12 cellular contexts compared by ENCODE assay signal in genomic region chr3:184687363-184688049, GRCh38. TPM values are rescaled to one million over a fixed set of nuclear protein-coding genes. Genes with fewer than 3 reads are reported as not detected.
DNase-seq lines count a peak whose midpoint lies in the region; ATAC-seq and TF ChIP-seq lines count a peak whose summit lies in the region.
"Had no signal": no experiment of that assay in that cellular context is flagged by ENCODE, and none has a peak within 500 bp of the region (broad histone marks: within the 10 kb centered on the region; RNA-seq: fewer than 3 reads in every experiment).

No MANE protein-coding gene starts in this region.

- H3K27me3 Mint-ChIP-seq in activated naive CD8-positive, alpha-beta T cell treated with anti-CD3 and anti-CD28 coated beads, Interleukin-2, amount 50 U/mL, for 24 hours: peaks cover 5% of the 10 kb centered on the region
- H3K27me3 Mint-ChIP-seq in activated naive CD8-positive, alpha-beta T cell treated with anti-CD3 and anti-CD28 coated beads for 36 hours: no peaks in the 10 kb centered on the region
- H3K27me3 Mint-ChIP-seq in nephron (ENCODE audit: low read depth): no peaks in the 10 kb centered on the region

- no peak overlapping the region for H3K4me3 Mint-ChIP-seq in activated naive CD8-positive, alpha-beta T cell treated with anti-CD3 and anti-CD28 coated beads, Interleukin-2, amount 50 U/mL, for 24 hours
- H3K4me3 Mint-ChIP-seq in activated naive CD8-positive, alpha-beta T cell treated with anti-CD3 and anti-CD28 coated beads for 36 hours: no peak overlapping the region
- H3K4me3 Mint-ChIP-seq in nephron: peak overlapping the region in 1 of 3 experiments; percentile 63

- H3K4me3 ChIP-seq in aorta (ENCODE audit: low read length in 2 of 2): no peak overlapping the region

- no peaks in the 10 kb centered on the region for H3K27me3 ChIP-seq in aorta (ENCODE audit: control insufficient read depth in 1 of 2, insufficient read depth in 2 of 2, low read length in 1 of 2)

- H3K36me3 Mint-ChIP-seq in activated naive CD8-positive, alpha-beta T cell treated with anti-CD3 and anti-CD28 coated beads, Interleukin-2, amount 50 U/mL, for 24 hours (ENCODE audit: low read depth): no peaks in the 10 kb centered on the region
- H3K36me3 Mint-ChIP-seq in activated naive CD8-positive, alpha-beta T cell treated with anti-CD3 and anti-CD28 coated beads for 36 hours: no peaks in the 10 kb centered on the region
- H3K36me3 Mint-ChIP-seq in nephron (ENCODE audit: low read depth): no peaks in the 10 kb centered on the region
- H3K36me3 Mint-ChIP-seq: activated naive CD4-positive, alpha-beta T cell treated with anti-CD3 and anti-CD28 coated beads, Interleukin-2, amount 50 U/mL, for 72 hours had no signal

- WGBS in aorta, 2 donors: 52 to 68% methylated on average over 18 of the region's 18 CpGs

- H3K36me3 ChIP-seq in aorta (ENCODE audit: control insufficient read depth in 1 of 2, insufficient read depth in 2 of 2, low read length in 1 of 2): no peaks in the 10 kb centered on the region

- DNase-seq in activated naive CD8-positive, alpha-beta T cell treated with anti-CD3 and anti-CD28 coated beads, Interleukin-2, amount 50 U/mL, for 24 hours: peak; percentile 14
- no peak for DNase-seq in activated naive CD8-positive, alpha-beta T cell treated with anti-CD3 and anti-CD28 coated beads for 36 hours
- peak; percentile 80 for DNase-seq in Right ventricle myocardium inferior (ENCODE audit: missing footprints)
- DNase-seq in aorta: peak; percentile 69 to 82
- DNase-seq in GM03348 (ENCODE audit: low spot score): no peak
- DNase-seq: effector memory CD4-positive, alpha-beta T cell; NCI-H2081 treated with DMSO at 0.1 percent for 48 hours had no signal

- H3K27ac ChIP-seq in aorta (ENCODE audit: low read depth in 1 of 2, low read length in 2 of 2): no peak overlapping the region
- H3K27ac ChIP-seq: parathyroid adenoma had no signal

- ATAC-seq in activated naive CD8-positive, alpha-beta T cell treated with anti-CD3 and anti-CD28 coated beads, Interleukin-2, amount 50 U/mL, for 24 hours: no peak
- ATAC-seq in Right ventricle myocardium inferior: peak; percentile 34
- no peak for ATAC-seq in aorta (ENCODE audit: low FRiP score)
- ATAC-seq in GM19463 (IDR thresholded peaks at IDR 0.05; ENCODE audit: unreplicated experiment): no peak
- no peak for ATAC-seq in HG03159 (IDR thresholded peaks at IDR 0.05; ENCODE audit: unreplicated experiment)
- ATAC-seq: activated naive CD4-positive, alpha-beta T cell treated with anti-CD3 and anti-CD28 coated beads, Interleukin-2, amount 50 U/mL, for 72 hours had no signal

- no peak for TF ChIP-seq CTCF in nephron (IDR thresholded peaks at IDR 0.05; ENCODE audit: unreplicated experiment in 3 of 3)

- H3K9me3 ChIP-seq in aorta (ENCODE audit: control insufficient read depth, low read length): no peaks in the 10 kb centered on the region

- H3K4me1 Mint-ChIP-seq in activated naive CD8-positive, alpha-beta T cell treated with anti-CD3 and anti-CD28 coated beads, Interleukin-2, amount 50 U/mL, for 24 hours: peaks cover 4% of the 10 kb centered on the region
- no peaks in the 10 kb centered on the region for H3K4me1 Mint-ChIP-seq in activated naive CD8-positive, alpha-beta T cell treated with anti-CD3 and anti-CD28 coated beads for 36 hours
- H3K4me1 Mint-ChIP-seq in nephron: peaks cover 77% of the 10 kb centered on the region

- H3K9me3 Mint-ChIP-seq in activated naive CD8-positive, alpha-beta T cell treated with anti-CD3 and anti-CD28 coated beads, Interleukin-2, amount 50 U/mL, for 24 hours: no peaks in the 10 kb centered on the region
- H3K9me3 Mint-ChIP-seq in activated naive CD8-positive, alpha-beta T cell treated with anti-CD3 and anti-CD28 coated beads for 36 hours: no peaks in the 10 kb centered on the region
- no peaks in the 10 kb centered on the region for H3K9me3 Mint-ChIP-seq in nephron
- H3K9me3 Mint-ChIP-seq: activated naive CD4-positive, alpha-beta T cell treated with anti-CD3 and anti-CD28 coated beads, Interleukin-2, amount 50 U/mL, for 72 hours had no signal

- H3K4me1 ChIP-seq in aorta (ENCODE audit: control insufficient read depth in 1 of 2, insufficient read depth in 2 of 2, low read length in 2 of 2): no peaks in the 10 kb centered on the region
- H3K4me1 ChIP-seq: parathyroid adenoma had no signal

- intact Hi-C loops in Right ventricle myocardium inferior (cut with DNase I): no loop called here
- intact Hi-C loops in aorta (cut with DNase I): no loop called here

- no peak overlapping the region for H3K27ac Mint-ChIP-seq in activated naive CD8-positive, alpha-beta T cell treated with anti-CD3 and anti-CD28 coated beads, Interleukin-2, amount 50 U/mL, for 24 hours
- no peak overlapping the region for H3K27ac Mint-ChIP-seq in activated naive CD8-positive, alpha-beta T cell treated with anti-CD3 and anti-CD28 coated beads for 36 hours
- H3K27ac Mint-ChIP-seq in nephron: peak overlapping the region; percentile 83 to 98 (median 95)
- H3K27ac Mint-ChIP-seq: activated naive CD4-positive, alpha-beta T cell treated with anti-CD3 and anti-CD28 coated beads, Interleukin-2, amount 50 U/mL, for 72 hours had no signal

RNA-seq across cellular contexts. Expression of gene MAGEF1, which starts 24.4 kb away (rescaled TPM):
- total RNA-seq in activated naive CD8-positive, alpha-beta T cell treated with anti-CD3 and anti-CD28 coated beads for 36 hours: 10 to 100 TPM; 22.5 to 26.9 TPM
- 31.3 TPM for total RNA-seq in Right ventricle myocardium inferior
- total RNA-seq in aorta: 10 to 100 TPM; 22.9 to 23.4 TPM
- polyA plus RNA-seq in aorta: 10 to 100 TPM; 17.9 to 34.2 TPM

Comparison
In these comparisons a context has a peak if more than half of its experiments do, and no peak if none do; other contexts are left out.
1. DNase-seq: peak in activated naive CD8-positive, alpha-beta T cell treated with anti-CD3 and anti-CD28 coated beads, Interleukin-2, amount 50 U/mL, for 24 hours (single experiment), Right ventricle myocardium inferior (single experiment) and aorta (2 of 2); none in activated naive CD8-positive, alpha-beta T cell treated with anti-CD3 and anti-CD28 coated beads for 36 hours (single experiment) and GM03348 (single experiment).
2. H3K27ac Mint-ChIP-seq: peak in nephron (3 of 3); none in activated naive CD8-positive, alpha-beta T cell treated with anti-CD3 and anti-CD28 coated beads, Interleukin-2, amount 50 U/mL, for 24 hours (single experiment) and activated naive CD8-positive, alpha-beta T cell treated with anti-CD3 and anti-CD28 coated beads for 36 hours (single experiment).